28 cellular contexts compared by ENCODE assay signal in genomic region chr3:49591615-49592014, GRCh38.
"Had no signal": no experiment of that assay in that cellular context is flagged by ENCODE, and none has a peak within 500 bp of the region (broad histone marks: within the 10 kb centered on the region; RNA-seq: fewer than 3 reads in every experiment).

No MANE protein-coding gene starts in this region.

- DNase-seq: activated CD4-positive, alpha-beta memory T cell treated with anti-CD3 and anti-CD28 coated beads for 36 hours; activated CD4-positive, alpha-beta T cell treated with anti-CD3 and anti-CD28 coated beads, Interleukin-2, amount 10 ng/mL, durations not matched to agents 7 days and 5 days; activated CD4-positive, CD25-positive, alpha-beta regulatory T cell; activated CD8-positive, alpha-beta memory T cell treated with anti-CD3 and anti-CD28 coated beads for 24 hours; activated effector memory CD4-positive, alpha-beta T cell treated with anti-CD3 and anti-CD28 coated beads, Interleukin-2, amount 50 U/mL, for 16 hours; activated naive CD4-positive, alpha-beta T cell treated with Interleukin-2 at 50 U/mL for 16 hours; activated naive CD8-positive, alpha-beta T cell treated with anti-CD3 and anti-CD28 coated beads, Interleukin-2, amount 50 U/mL, for 24 hours; activated T-cell treated with anti-CD3 and anti-CD28 coated beads, Interleukin-2, amount 50 U/mL, for 4 hours; amniotic stem cell; MG63; MV-4-11; NCI-H1092 treated with DMSO at 0.1 percent for 48 hours; NCI-H1436 treated with DMSO at 0.1 percent for 48 hours; NCI-H187 treated with DMSO at 0.1 percent for 48 hours; NCI-H2081 treated with DMSO at 0.1 percent for 48 hours; NCI-H226; NCI-H526; NCI-H82; Peyer's patch; Right ventricle myocardium superior; SJCRH30; SK-N-SH; T-helper 1 cell had no signal

- H3K4me3 Mint-ChIP-seq: activated CD4-positive, alpha-beta memory T cell treated with anti-CD3 and anti-CD28 coated beads for 36 hours; activated CD4-positive, alpha-beta T cell treated with anti-CD3 and anti-CD28 coated beads, Interleukin-2, amount 10 ng/mL, durations not matched to agents 7 days and 5 days; activated naive CD8-positive, alpha-beta T cell treated with anti-CD3 and anti-CD28 coated beads, Interleukin-2, amount 50 U/mL, for 24 hours; activated T-cell treated with anti-CD3 and anti-CD28 coated beads, Interleukin-2, amount 50 U/mL, for 4 hours; brain; central memory CD8-positive, alpha-beta T cell had no signal

- H3K27ac Mint-ChIP-seq: activated CD4-positive, alpha-beta memory T cell treated with anti-CD3 and anti-CD28 coated beads for 36 hours; activated CD4-positive, alpha-beta T cell treated with anti-CD3 and anti-CD28 coated beads, Interleukin-2, amount 10 ng/mL, durations not matched to agents 7 days and 5 days; activated naive CD4-positive, alpha-beta T cell treated with anti-CD3 and anti-CD28 coated beads, Interleukin-2, amount 50 U/mL, for 72 hours; activated naive CD8-positive, alpha-beta T cell treated with anti-CD3 and anti-CD28 coated beads, Interleukin-2, amount 50 U/mL, for 24 hours; brain had no signal

- H3K9me3 Mint-ChIP-seq: activated CD4-positive, alpha-beta memory T cell treated with anti-CD3 and anti-CD28 coated beads for 36 hours; activated CD4-positive, alpha-beta T cell treated with anti-CD3 and anti-CD28 coated beads, Interleukin-2, amount 10 ng/mL, durations not matched to agents 7 days and 5 days; activated naive CD4-positive, alpha-beta T cell treated with anti-CD3 and anti-CD28 coated beads, Interleukin-2, amount 50 U/mL, for 72 hours; activated naive CD8-positive, alpha-beta T cell treated with anti-CD3 and anti-CD28 coated beads, Interleukin-2, amount 50 U/mL, for 24 hours; activated T-cell treated with anti-CD3 and anti-CD28 coated beads, Interleukin-2, amount 50 U/mL, for 4 hours; central memory CD8-positive, alpha-beta T cell had no signal

- H3K4me1 Mint-ChIP-seq: central memory CD8-positive, alpha-beta T cell had no signal

- H3K9me3 ChIP-seq: MG63, Peyer's patch, SJCRH30, SK-N-SH had no signal

- H3K27ac ChIP-seq: Peyer's patch, RWPE1, SJCRH30, VCaP had no signal

- H3K27me3 ChIP-seq: MG63, Peyer's patch had no signal

- ATAC-seq: activated naive CD4-positive, alpha-beta T cell treated with anti-CD3 and anti-CD28 coated beads, Interleukin-2, amount 50 U/mL, for 72 hours; activated naive CD8-positive, alpha-beta T cell treated with anti-CD3 and anti-CD28 coated beads, Interleukin-2, amount 50 U/mL, for 24 hours; activated T-cell treated with anti-CD3 and anti-CD28 coated beads, Interleukin-2, amount 50 U/mL, for 4 hours had no signal

- H3K36me3 Mint-ChIP-seq: activated CD4-positive, alpha-beta memory T cell treated with anti-CD3 and anti-CD28 coated beads for 36 hours; activated naive CD4-positive, alpha-beta T cell treated with anti-CD3 and anti-CD28 coated beads, Interleukin-2, amount 50 U/mL, for 72 hours had no signal
